ENCODE assay signal across 22 cellular contexts in genomic region chr13:105956891-105957290, GRCh38.
"Had no signal": no experiment of that assay in that cellular context is flagged by ENCODE, and none has a peak within 500 bp of the region (broad histone marks: within the 10 kb centered on the region; RNA-seq: fewer than 3 reads in every experiment).

No MANE protein-coding gene starts in this region.

- H3K4me3 ChIP-seq: colonic mucosa, gastrocnemius medialis, lung, ovary, psoas muscle, right atrium auricular region, thyroid gland, upper lobe of right lung had no signal

- H3K9me3 ChIP-seq: colonic mucosa, gastrocnemius medialis, ovary, psoas muscle, right atrium auricular region, thyroid gland, upper lobe of right lung had no signal

- H3K27me3 ChIP-seq: colonic mucosa, dorsolateral prefrontal cortex, gastrocnemius medialis, ovary, right atrium auricular region, thyroid gland, upper lobe of right lung had no signal

- H3K9me3 Mint-ChIP-seq: activated T-helper 1 cell treated with anti-CD3 and anti-CD28 coated beads, Interleukin-12 subunit alpha, Interleukin-12 subunit beta, Interleukin-2, Interleukin-4 antibody, amounts not matched to agents 30 ng/mL and 10 ng/mL and 1 ng/mL, durations not matched to agents 14 hours and 24 hours and 36 hours had no signal

- H3K4me1 ChIP-seq: colonic mucosa, gastrocnemius medialis, psoas muscle, right atrium auricular region, thyroid gland, upper lobe of right lung had no signal

- H3K27ac Mint-ChIP-seq: activated CD4-positive, alpha-beta memory T cell treated with anti-CD3 and anti-CD28 coated beads, Interleukin-2, amount 10 ng/mL, durations not matched to agents 7 days and 5 days; activated naive CD8-positive, alpha-beta T cell treated with anti-CD3 and anti-CD28 coated beads, Interleukin-2, amount 50 U/mL, for 24 hours; activated T-helper 1 cell treated with anti-CD3 and anti-CD28 coated beads, Interleukin-12 subunit alpha, Interleukin-12 subunit beta, Interleukin-2, Interleukin-4 antibody, amounts not matched to agents 30 ng/mL and 10 ng/mL and 1 ng/mL, durations not matched to agents 14 hours and 24 hours and 36 hours; effector memory CD8-positive, alpha-beta T cell; mesothelial cell of epicardium; natural killer cell had no signal

- ATAC-seq: activated naive CD8-positive, alpha-beta T cell treated with anti-CD3 and anti-CD28 coated beads, Interleukin-2, amount 50 U/mL, for 24 hours; effector memory CD8-positive, alpha-beta T cell; esophagus mucosa; gastrocnemius medialis; natural killer cell; psoas muscle; stimulated activated naive CD8-positive, alpha-beta T cell treated with anti-CD3 and anti-CD28 coated beads, Interleukin-15, Interleukin-2, amounts not matched to agents 100 U/mL and 50 U/mL, for 24 hours; upper lobe of right lung had no signal

- H3K27me3 Mint-ChIP-seq: activated CD4-positive, alpha-beta memory T cell treated with anti-CD3 and anti-CD28 coated beads, Interleukin-2, amount 10 ng/mL, durations not matched to agents 7 days and 5 days; activated naive CD8-positive, alpha-beta T cell treated with anti-CD3 and anti-CD28 coated beads, Interleukin-2, amount 50 U/mL, for 24 hours; brain; effector memory CD8-positive, alpha-beta T cell had no signal

- DNase-seq: activated CD4-positive, alpha-beta memory T cell treated with anti-CD3 and anti-CD28 coated beads, Interleukin-2, amount 10 ng/mL, durations not matched to agents 7 days and 5 days; activated CD4-positive, alpha-beta T cell treated with anti-CD3 and anti-CD28 coated beads for 48 hours; activated gamma-delta T cell; activated naive CD4-positive, alpha-beta T cell treated with anti-CD3 and anti-CD28 coated beads, Interleukin-2, amount 50 U/mL, for 16 hours; activated naive CD8-positive, alpha-beta T cell treated with anti-CD3 and anti-CD28 coated beads, Interleukin-2, amount 50 U/mL, for 24 hours; colonic mucosa; effector memory CD8-positive, alpha-beta T cell; gastrocnemius medialis; natural killer cell; ovary; psoas muscle; stimulated activated CD4-positive, alpha-beta T cell treated with anti-CD3 and anti-CD28 coated beads, Interleukin-4, amount 100 ng/mL, for 4 hours; stimulated activated naive CD8-positive, alpha-beta T cell treated with anti-CD3 and anti-CD28 coated beads, Interleukin-15, Interleukin-2, amounts not matched to agents 100 U/mL and 50 U/mL, for 24 hours; upper lobe of right lung had no signal

- H3K4me3 Mint-ChIP-seq: activated CD4-positive, alpha-beta memory T cell treated with anti-CD3 and anti-CD28 coated beads, Interleukin-2, amount 10 ng/mL, durations not matched to agents 7 days and 5 days; activated naive CD8-positive, alpha-beta T cell treated with anti-CD3 and anti-CD28 coated beads, Interleukin-2, amount 50 U/mL, for 24 hours; activated T-helper 1 cell treated with anti-CD3 and anti-CD28 coated beads, Interleukin-12 subunit alpha, Interleukin-12 subunit beta, Interleukin-2, Interleukin-4 antibody, amounts not matched to agents 30 ng/mL and 10 ng/mL and 1 ng/mL, durations not matched to agents 14 hours and 24 hours and 36 hours; brain; effector memory CD8-positive, alpha-beta T cell; mesothelial cell of epicardium; natural killer cell had no signal

- H3K4me1 Mint-ChIP-seq: activated CD4-positive, alpha-beta memory T cell treated with anti-CD3 and anti-CD28 coated beads, Interleukin-2, amount 10 ng/mL, durations not matched to agents 7 days and 5 days; activated naive CD8-positive, alpha-beta T cell treated with anti-CD3 and anti-CD28 coated beads, Interleukin-2, amount 50 U/mL, for 24 hours; brain; natural killer cell had no signal

- H3K36me3 Mint-ChIP-seq: brain, mesothelial cell of epicardium, natural killer cell had no signal

- H3K27ac ChIP-seq: colonic mucosa, dorsolateral prefrontal cortex, gastrocnemius medialis, ovary, psoas muscle, right atrium auricular region, thyroid gland, upper lobe of right lung had no signal
